15 cellular contexts compared by ENCODE assay signal in genomic region chr9:78438765-78439164, GRCh38.
A peak's percentile ranks its signal among the peaks of the same experiment; 100 is the strongest.
DNase-seq lines count a peak whose midpoint lies in the region; ATAC-seq, FAIRE-seq and TF ChIP-seq lines count a peak whose summit lies in the region.
"Had no signal": no experiment of that assay in that cellular context is flagged by ENCODE, and none has a peak within 500 bp of the region (broad histone marks: within the 10 kb centered on the region; RNA-seq: fewer than 3 reads in every experiment).

No MANE protein-coding gene starts in this region.

- TF ChIP-seq CTCF in HFFc6 (IDR thresholded peaks at IDR 0.05) = no peak
- TF ChIP-seq CTCF in astrocyte (IDR thresholded peaks at IDR 0.05; ENCODE audit: insufficient read depth, low read depth, low read length) = no peak
- TF ChIP-seq CTCF in smooth muscle cell (IDR thresholded peaks at IDR 0.05; ENCODE audit: borderline replicate concordance, insufficient read depth, poor library complexity, severe bottlenecking) = no peak

- H3K4me2 ChIP-seq in astrocyte (ENCODE audit: low read length) (peak overlapping the region; percentile 84), mesendoderm (ENCODE audit: low read length) (no peak overlapping the region), smooth muscle cell (peak overlapping the region; percentile 76), Karpas-422 (ENCODE audit: low read depth, low read length, poor library complexity, severe bottlenecking) (no peak overlapping the region)
- H3K4me2 ChIP-seq: BLaER1 had no signal

- H3K79me1 ChIP-seq in mesendoderm (ENCODE audit: low read length) = no peaks in the 10 kb centered on the region

- no peaks in the 10 kb centered on the region for H3K27me3 ChIP-seq in astrocyte (ENCODE audit: insufficient read depth, low read length)
- no peaks in the 10 kb centered on the region for H3K27me3 ChIP-seq in mesendoderm (ENCODE audit: insufficient read depth, low read length, poor library complexity)
- no peaks in the 10 kb centered on the region for H3K27me3 ChIP-seq in smooth muscle cell (ENCODE audit: low read depth)
- no peaks in the 10 kb centered on the region for H3K27me3 ChIP-seq in Karpas-422 (ENCODE audit: low read length)
- H3K27me3 ChIP-seq: BLaER1, vagina had no signal

- no peak overlapping the region for H3K18ac ChIP-seq in mesendoderm (ENCODE audit: low read length)

- H3K36me3 ChIP-seq in astrocyte (ENCODE audit: insufficient read depth, low read length) = no peaks in the 10 kb centered on the region
- no peaks in the 10 kb centered on the region for H3K36me3 ChIP-seq in mesendoderm (ENCODE audit: control insufficient read depth, insufficient read depth, low read length)
- H3K36me3 ChIP-seq in smooth muscle cell (ENCODE audit: low read depth) = no peaks in the 10 kb centered on the region
- no peaks in the 10 kb centered on the region for H3K36me3 ChIP-seq in Karpas-422 (ENCODE audit: insufficient read depth, low read length)
- H3K36me3 ChIP-seq: BLaER1, left lung, vagina had no signal

- H3K27ac ChIP-seq in astrocyte (ENCODE audit: low read depth, low read length) (no peak overlapping the region), mesendoderm (ENCODE audit: low read depth, low read length) (no peak overlapping the region), smooth muscle cell (ENCODE audit: low read depth) (no peak overlapping the region), Karpas-422 (ENCODE audit: low read length) (no peak overlapping the region)
- H3K27ac ChIP-seq: BLaER1, left lung, vagina had no signal

- H2BK5ac ChIP-seq in mesendoderm (ENCODE audit: low read length) = no peak overlapping the region

- ATAC-seq in GM21619 (IDR thresholded peaks at IDR 0.05; ENCODE audit: unreplicated experiment) = no peak

- H3K56ac ChIP-seq in mesendoderm (ENCODE audit: low read length) = peak overlapping the region; percentile 68

- H3K27ac Mint-ChIP-seq in HFFc6 (peak overlapping the region; percentile 48; the same call in 1 of the 2 replicates), astrocyte (ENCODE audit: unreplicated experiment) (no peak overlapping the region)
- H3K27ac Mint-ChIP-seq: activated naive CD8-positive, alpha-beta T cell; T-helper 2 cell treated with Interferon-gamma antibody and Interleukin-4, amounts not matched to agents 5 μg/mL and 100 μg/mL, for 36 hours had no signal

- no peak overlapping the region for H4K5ac ChIP-seq in mesendoderm (ENCODE audit: low read length)

- no peak overlapping the region for H2AK5ac ChIP-seq in mesendoderm (ENCODE audit: low read length)

- no peak for FAIRE-seq in astrocyte (lab: Jason Lieb, UNC)
- FAIRE-seq: small intestine had no signal

- no peak overlapping the region for H4K8ac ChIP-seq in mesendoderm (ENCODE audit: low read depth, low read length)

- H3K4me1 ChIP-seq in astrocyte (ENCODE audit: insufficient read depth, low read length) (peaks cover 9% of the 10 kb centered on the region), mesendoderm (ENCODE audit: control insufficient read depth, low read depth, low read length) (peaks cover 4% of the 10 kb centered on the region), smooth muscle cell (ENCODE audit: low read depth) (peaks cover 32% of the 10 kb centered on the region), Karpas-422 (ENCODE audit: low read length) (no peaks in the 10 kb centered on the region)
- H3K4me1 ChIP-seq: vagina had no signal

- H3K27me3 Mint-ChIP-seq in HFFc6 (ENCODE audit: insufficient read depth) (no peaks in the 10 kb centered on the region; the same call in none of the 2 replicates), astrocyte (ENCODE audit: low read depth, unreplicated experiment) (peaks cover 13% of the 10 kb centered on the region)

- H3K4me1 Mint-ChIP-seq in HFFc6 (ENCODE audit: low read depth) (peaks cover 30% of the 10 kb centered on the region), astrocyte (ENCODE audit: low read depth, unreplicated experiment) (peaks cover 11% of the 10 kb centered on the region)

- no peaks in the 10 kb centered on the region for H3K9me3 ChIP-seq in astrocyte (ENCODE audit: insufficient read depth, low read depth, low read length)
- H3K9me3 ChIP-seq in smooth muscle cell (replicated peaks; ENCODE audit: low read depth) = no peaks in the 10 kb centered on the region
- H3K9me3 ChIP-seq in Karpas-422 (ENCODE audit: low read length) = no peaks in the 10 kb centered on the region
- H3K9me3 ChIP-seq: left lung, vagina had no signal

- H3K9ac ChIP-seq in astrocyte (ENCODE audit: low read length) (peak overlapping the region; percentile 34), mesendoderm (ENCODE audit: low read length) (no peak overlapping the region), smooth muscle cell (ENCODE audit: low read depth) (no peak overlapping the region), Karpas-422 (ENCODE audit: low read length) (no peak overlapping the region)
- H3K9ac ChIP-seq: BLaER1 had no signal

- H4K20me1 ChIP-seq in astrocyte (ENCODE audit: insufficient read depth, low read length) (no peaks in the 10 kb centered on the region), smooth muscle cell (ENCODE audit: low read depth) (no peaks in the 10 kb centered on the region), Karpas-422 (ENCODE audit: insufficient read depth, low read depth, low read length) (no peaks in the 10 kb centered on the region)
- H4K20me1 ChIP-seq: BLaER1 had no signal

- H2AFZ ChIP-seq in astrocyte (ENCODE audit: low read depth, low read length) (peak overlapping the region; percentile 76), smooth muscle cell (ENCODE audit: low read depth) (no peak overlapping the region), Karpas-422 (ENCODE audit: low read length) (no peak overlapping the region)

- H3K9me3 Mint-ChIP-seq in HFFc6 (no peaks in the 10 kb centered on the region), astrocyte (ENCODE audit: unreplicated experiment) (peaks cover 3% of the 10 kb centered on the region)
- H3K9me3 Mint-ChIP-seq: T-helper 2 cell treated with Interferon-gamma antibody and Interleukin-4, amounts not matched to agents 5 μg/mL and 100 μg/mL, for 36 hours had no signal

- H3K4me3 ChIP-seq in astrocyte (ENCODE audit: insufficient read depth, low read depth, low read length) (no peak overlapping the region), mesendoderm (ENCODE audit: low read length) (no peak overlapping the region), smooth muscle cell (no peak overlapping the region), Karpas-422 (ENCODE audit: low read length) (no peak overlapping the region)
- H3K4me3 ChIP-seq: BLaER1, left lung, vagina had no signal

- H3K79me2 ChIP-seq in astrocyte (ENCODE audit: insufficient read depth, low read length) (no peaks in the 10 kb centered on the region), mesendoderm (ENCODE audit: control insufficient read depth, insufficient read depth, low read length) (no peaks in the 10 kb centered on the region), smooth muscle cell (ENCODE audit: low read depth) (no peaks in the 10 kb centered on the region), Karpas-422 (ENCODE audit: low read length) (no peaks in the 10 kb centered on the region)

- no peaks in the 10 kb centered on the region for H3K9me2 ChIP-seq in Karpas-422 (replicated peaks; ENCODE audit: insufficient read depth, low read length)

- no peaks in the 10 kb centered on the region for H3F3A ChIP-seq in smooth muscle cell (ENCODE audit: low read depth)

- H3K23ac ChIP-seq in mesendoderm (ENCODE audit: low read length) = no peak overlapping the region

- H3K36me3 Mint-ChIP-seq in HFFc6 (ENCODE audit: low read depth) (no peaks in the 10 kb centered on the region), astrocyte (ENCODE audit: low read depth, unreplicated experiment) (no peaks in the 10 kb centered on the region)
- H3K36me3 Mint-ChIP-seq: activated naive CD8-positive, alpha-beta T cell had no signal

- no peak overlapping the region for H3K4ac ChIP-seq in mesendoderm (ENCODE audit: low read depth, low read length)

- H3K4me3 Mint-ChIP-seq in HFFc6 (peak overlapping the region; percentile 79), astrocyte (ENCODE audit: unreplicated experiment) (no peak overlapping the region)
- H3K4me3 Mint-ChIP-seq: activated naive CD8-positive, alpha-beta T cell; T-helper 2 cell treated with Interferon-gamma antibody and Interleukin-4, amounts not matched to agents 5 μg/mL and 100 μg/mL, for 36 hours had no signal

- WGBS in mesendoderm (ENCODE audit: extremely low coverage, insufficient coverage, low lambda C conversion rate) = no CpG with 5 or more reads among the region's 9 CpGs
- 67% methylated on average over 9 of the region's 9 CpGs for WGBS in smooth muscle cell (ENCODE audit: low lambda C conversion rate)

- H2BK120ac ChIP-seq in mesendoderm (ENCODE audit: low read depth, low read length) = no peak overlapping the region

- DNase-seq in HFFc6 (no peak), astrocyte (ENCODE audit: low read depth) (no peak), mesendoderm (no peak), smooth muscle cell (lab: John Stamatoyannopoulos, UW; ENCODE audit: unreplicated experiment) (no peak), EL (no peak), Karpas-422 (no peak)
- DNase-seq: NCI-H1048, SIG-M5 had no signal

- H2BK15ac ChIP-seq in mesendoderm (replicated peaks; ENCODE audit: low read depth) = no peak overlapping the region

Comparison
In these comparisons a context has a peak if more than half of its experiments do, and no peak if none do; other contexts are left out.
1. H3K4me2 ChIP-seq: peak in astrocyte (single experiment) and smooth muscle cell (single experiment); none in mesendoderm (single experiment) and Karpas-422 (single experiment).